Comparison of ENCODE assay signal across 32 cellular contexts in genomic region chr13:29006359-29006850, GRCh38.
"Had no signal": no experiment of that assay in that cellular context is flagged by ENCODE, and none has a peak within 500 bp of the region (broad histone marks: within the 10 kb centered on the region; RNA-seq: fewer than 3 reads in every experiment).

No MANE protein-coding gene starts in this region.

- ATAC-seq: activated CD8-positive, alpha-beta memory T cell treated with anti-CD3 and anti-CD28 coated beads, Interleukin-2, amount 10 ng/mL, durations not matched to agents 7 days and 5 days; activated naive CD8-positive, alpha-beta T cell treated with anti-CD3 and anti-CD28 coated beads, Interleukin-2, amount 50 U/mL, for 24 hours had no signal

- H3K4me3 ChIP-seq: PC-9, SJCRH30, SK-N-MC had no signal

- H2AFZ ChIP-seq: PC-9 had no signal

- H3K27ac Mint-ChIP-seq: activated CD4-positive, alpha-beta memory T cell treated with anti-CD3 and anti-CD28 coated beads, Interleukin-2, amount 10 ng/mL, durations not matched to agents 7 days and 5 days; activated CD8-positive, alpha-beta memory T cell treated with anti-CD3 and anti-CD28 coated beads, Interleukin-2, amount 10 ng/mL, durations not matched to agents 7 days and 5 days; activated naive CD4-positive, alpha-beta T cell treated with anti-CD3 and anti-CD28 coated beads, Interleukin-2, amount 10 ng/mL, durations not matched to agents 7 days and 5 days; activated naive CD8-positive, alpha-beta T cell; activated naive CD8-positive, alpha-beta T cell treated with anti-CD3 and anti-CD28 coated beads, Interleukin-2, amount 50 U/mL, for 24 hours had no signal

- H3K27me3 Mint-ChIP-seq: activated CD8-positive, alpha-beta memory T cell treated with anti-CD3 and anti-CD28 coated beads, Interleukin-2, amount 10 ng/mL, durations not matched to agents 7 days and 5 days had no signal

- H3K9me3 ChIP-seq: SJCRH30 had no signal

- FAIRE-seq: RCC 7860 had no signal

- H3K36me3 Mint-ChIP-seq: activated CD8-positive, alpha-beta memory T cell treated with anti-CD3 and anti-CD28 coated beads, Interleukin-2, amount 10 ng/mL, durations not matched to agents 7 days and 5 days; activated naive CD4-positive, alpha-beta T cell treated with anti-CD3 and anti-CD28 coated beads, Interleukin-2, amount 10 ng/mL, durations not matched to agents 7 days and 5 days; activated naive CD8-positive, alpha-beta T cell had no signal

- H3K4me3 Mint-ChIP-seq: activated CD4-positive, alpha-beta memory T cell treated with anti-CD3 and anti-CD28 coated beads, Interleukin-2, amount 10 ng/mL, durations not matched to agents 7 days and 5 days; activated CD8-positive, alpha-beta memory T cell treated with anti-CD3 and anti-CD28 coated beads, Interleukin-2, amount 10 ng/mL, durations not matched to agents 7 days and 5 days; activated naive CD4-positive, alpha-beta T cell treated with anti-CD3 and anti-CD28 coated beads, Interleukin-2, amount 10 ng/mL, durations not matched to agents 7 days and 5 days; activated naive CD8-positive, alpha-beta T cell; activated naive CD8-positive, alpha-beta T cell treated with anti-CD3 and anti-CD28 coated beads, Interleukin-2, amount 50 U/mL, for 24 hours had no signal

- H3K4me2 ChIP-seq: PC-9 had no signal

- H3K36me3 ChIP-seq: SJCRH30, WERI-Rb-1 had no signal

- H3K4me1 Mint-ChIP-seq: activated CD4-positive, alpha-beta memory T cell treated with anti-CD3 and anti-CD28 coated beads, Interleukin-2, amount 10 ng/mL, durations not matched to agents 7 days and 5 days; activated CD8-positive, alpha-beta memory T cell treated with anti-CD3 and anti-CD28 coated beads, Interleukin-2, amount 10 ng/mL, durations not matched to agents 7 days and 5 days; activated naive CD4-positive, alpha-beta T cell treated with anti-CD3 and anti-CD28 coated beads, Interleukin-2, amount 10 ng/mL, durations not matched to agents 7 days and 5 days; activated naive CD8-positive, alpha-beta T cell treated with anti-CD3 and anti-CD28 coated beads, Interleukin-2, amount 50 U/mL, for 24 hours had no signal

- H3K9me3 Mint-ChIP-seq: activated CD4-positive, alpha-beta memory T cell treated with anti-CD3 and anti-CD28 coated beads, Interleukin-2, amount 10 ng/mL, durations not matched to agents 7 days and 5 days; activated naive CD4-positive, alpha-beta T cell treated with anti-CD3 and anti-CD28 coated beads, Interleukin-2, amount 10 ng/mL, durations not matched to agents 7 days and 5 days; activated naive CD8-positive, alpha-beta T cell treated with anti-CD3 and anti-CD28 coated beads, Interleukin-2, amount 50 U/mL, for 24 hours had no signal

- H3K4me1 ChIP-seq: SJCRH30 had no signal

- H3K27ac ChIP-seq: PC-9, RWPE1, SJCRH30, SK-N-MC, WERI-Rb-1 had no signal

- DNase-seq: activated CD4-positive, alpha-beta memory T cell treated with anti-CD3 and anti-CD28 coated beads, Interleukin-2, amount 10 ng/mL, durations not matched to agents 7 days and 5 days; activated CD4-positive, alpha-beta T cell treated with anti-CD3 and anti-CD28 coated beads for 1 hour; activated CD4-positive, alpha-beta T cell treated with anti-CD3 and anti-CD28 coated beads for 48 hours; activated CD4-positive, CD25-positive, alpha-beta regulatory T cell; activated CD8-positive, alpha-beta memory T cell treated with anti-CD3 and anti-CD28 coated beads for 24 hours; activated CD8-positive, alpha-beta memory T cell treated with anti-CD3 and anti-CD28 coated beads, Interleukin-2, amount 10 ng/mL, durations not matched to agents 7 days and 5 days; activated CD8-positive, alpha-beta memory T cell treated with anti-CD3 and anti-CD28 coated beads, Interleukin-2, amount 50 U/mL, for 48 hours; activated effector memory CD4-positive, alpha-beta T cell treated with Interleukin-2 at 50 U/mL for 16 hours; activated naive CD4-positive, alpha-beta T cell treated with anti-CD3 and anti-CD28 coated beads, Interleukin-2, amount 10 ng/mL, durations not matched to agents 7 days and 5 days; activated naive CD8-positive, alpha-beta T cell treated with anti-CD3 and anti-CD28 coated beads, Interleukin-2, amount 50 U/mL, for 24 hours; activated T-cell treated with anti-CD3 and anti-CD28 coated beads, Interleukin-2, amount 50 U/mL, for 48 hours; amniotic stem cell; aorta; caudate nucleus; Karpas-422; KBM-7; NCI-H1105; NCI-H1436; NCI-H1694; NCI-H2029; NCI-H345; NCI-H524 treated with DMSO at 0.1 percent for 48 hours; NK-92 treated with Interleukin-12 subunit alpha and Interleukin-12 subunit beta, amount 100 ng/mL, for 24 hours; PC-9; SHP77; SJCRH30; T1000; WERI-Rb-1 had no signal
